Comparison of ENCODE assay signal across 8 cellular contexts in genomic region chr9:72871685-72872084, GRCh38.
DNase-seq lines count a peak whose midpoint lies in the region; ATAC-seq, FAIRE-seq and TF ChIP-seq lines count a peak whose summit lies in the region.

No MANE protein-coding gene starts in this region.

- no peaks in the 10 kb centered on the region for H3K79me2 ChIP-seq in KMS-11 (ENCODE audit: insufficient read depth, low read depth)
- no peaks in the 10 kb centered on the region for H3K79me2 ChIP-seq in mammary epithelial cell (ENCODE audit: insufficient read depth, low read length)

- no peaks in the 10 kb centered on the region for H3K36me3 ChIP-seq in KMS-11 (ENCODE audit: insufficient read depth)
- H3K36me3 ChIP-seq in mammary epithelial cell (ENCODE audit: insufficient read depth, low read length), result no peaks in the 10 kb centered on the region

- no peaks in the 10 kb centered on the region for H3K9me3 ChIP-seq in mammary epithelial cell (replicated peaks; ENCODE audit: insufficient read depth, low read length)

- H3K27ac ChIP-seq in KMS-11 (no peak overlapping the region), mammary epithelial cell (ENCODE audit: insufficient read depth, low read depth, low read length) (no peak overlapping the region)

- H3K36me3 Mint-ChIP-seq in mesothelial cell of epicardium, result peaks cover 6% of the 10 kb centered on the region
- no peaks in the 10 kb centered on the region for H3K36me3 Mint-ChIP-seq in activated naive CD8-positive, alpha-beta T cell treated with anti-CD3 and anti-CD28 coated beads for 36 hours

- H3K4me3 ChIP-seq in KMS-11 (IDR thresholded peaks at IDR 0.05; ENCODE audit: insufficient read depth, low read depth, low read length), result no peak overlapping the region
- no peak overlapping the region for H3K4me3 ChIP-seq in mammary epithelial cell (replicated peaks in 1 of 3; ENCODE audit: insufficient read depth in 1 of 3, low read depth in 2 of 3, low read length in 3 of 3)

- H3K27me3 Mint-ChIP-seq in mesothelial cell of epicardium (ENCODE audit: low read depth), result peaks cover 1% of the 10 kb centered on the region
- peaks cover 12% of the 10 kb centered on the region for H3K27me3 Mint-ChIP-seq in activated naive CD8-positive, alpha-beta T cell treated with anti-CD3 and anti-CD28 coated beads for 36 hours

- H2AFZ ChIP-seq in KMS-11 (ENCODE audit: low read depth) (no peak overlapping the region), mammary epithelial cell (ENCODE audit: low read depth, low read length) (no peak overlapping the region)

- H3K27me3 ChIP-seq in KMS-11 (ENCODE audit: insufficient read depth, low read depth) (no peaks in the 10 kb centered on the region), mammary epithelial cell (ENCODE audit: insufficient read depth, low read length) (no peaks in the 10 kb centered on the region)

- H3K9ac ChIP-seq in KMS-11 (no peak overlapping the region), mammary epithelial cell (ENCODE audit: insufficient read depth, low read length) (no peak overlapping the region)

- H3K4me3 Mint-ChIP-seq in mesothelial cell of epicardium, result no peak overlapping the region
- H3K4me3 Mint-ChIP-seq in activated naive CD8-positive, alpha-beta T cell treated with anti-CD3 and anti-CD28 coated beads for 36 hours, result no peak overlapping the region

- peaks cover 10% of the 10 kb centered on the region for H3K4me1 ChIP-seq in KMS-11 (ENCODE audit: low read depth, poor library complexity, severe bottlenecking)
- no peaks in the 10 kb centered on the region for H3K4me1 ChIP-seq in mammary epithelial cell (ENCODE audit: insufficient read depth, low read length)

- in situ Hi-C loops in mammary epithelial cell (cut with MboI; ENCODE audit: low sequenced_read_pairs in 2 of 2), result no loop called here

- TF ChIP-seq CTCF in KMS-11 (conservative IDR thresholded peaks at IDR 0.05; ENCODE audit: low read depth, low read length), result peak; percentile 51
- peak; percentile 19 to 52 for TF ChIP-seq CTCF in mammary epithelial cell (conservative IDR thresholded peaks at IDR 0.05 in 1 of 2, IDR thresholded peaks at IDR 0.05 in 1 of 2; ENCODE audit: extremely low read depth in 1 of 2, insufficient read depth in 1 of 2, low read depth in 1 of 2, low read length in 2 of 2)
- peak; percentile 44 for TF ChIP-seq CTCF in mesothelial cell of epicardium (IDR thresholded peaks at IDR 0.05; ENCODE audit: unreplicated experiment)

- FAIRE-seq in GM12891 (lab: Jason Lieb, UNC), result no peak

- intact Hi-C loops in mammary epithelial cell (cut with micrococcal nuclease), result loop anchor here (1.0 to 2.0 kb wide), 4 partner anchors 89 to 313 kb away; no protein-coding TSS in a partner anchor

- no peak for ATAC-seq in HG03196 (IDR thresholded peaks at IDR 0.05; ENCODE audit: unreplicated experiment)

- TF ChIP-seq POLR2A in GM12891 (IDR thresholded peaks at IDR 0.05; ENCODE audit: low read depth, low read length), result no peak

- H3K4me1 Mint-ChIP-seq in mesothelial cell of epicardium, result peaks cover 23% of the 10 kb centered on the region
- H3K4me1 Mint-ChIP-seq in activated naive CD8-positive, alpha-beta T cell treated with anti-CD3 and anti-CD28 coated beads for 36 hours, result no peaks in the 10 kb centered on the region

- H4K20me1 ChIP-seq in KMS-11 (ENCODE audit: insufficient read depth), result no peaks in the 10 kb centered on the region
- H4K20me1 ChIP-seq in mammary epithelial cell (ENCODE audit: insufficient read depth, low read length), result no peaks in the 10 kb centered on the region

- 9% methylated on average over 3 of the region's 3 CpGs for WGBS in mammary epithelial cell (ENCODE audit: low coverage, missing lambda C conversion rate)

- no TSS peak for BruUV-seq in mammary epithelial cell (replicated peaks; lab: Mats Ljungman, UMichigan)

- H3K9me3 Mint-ChIP-seq in mesothelial cell of epicardium, result peaks cover 12% of the 10 kb centered on the region
- H3K9me3 Mint-ChIP-seq in activated naive CD8-positive, alpha-beta T cell treated with anti-CD3 and anti-CD28 coated beads for 36 hours, result peaks cover 4% of the 10 kb centered on the region

- no peak overlapping the region for H3K27ac Mint-ChIP-seq in mesothelial cell of epicardium
- H3K27ac Mint-ChIP-seq in activated naive CD8-positive, alpha-beta T cell treated with anti-CD3 and anti-CD28 coated beads for 36 hours, result no peak overlapping the region

- CTCF ChIA-PET in mammary epithelial cell (lab: Charles Lee; ENCODE audit: low non-redundant PET), result interaction anchor here (0.6 to 0.7 kb wide), 2 partner anchors 151 to 209 kb away, joined by 3 to 6 read pairs; no protein-coding TSS in a partner anchor

- H3K4me2 ChIP-seq in KMS-11 (no peak overlapping the region), mammary epithelial cell (ENCODE audit: insufficient read depth, low read depth, low read length) (peak overlapping the region; percentile 61)

- dilution Hi-C loops in mammary epithelial cell (cut with HindIII; ENCODE audit: low sequenced_read_pairs), result no loop called here

- DNase-seq in AG20443 (ENCODE audit: low spot score), result peak; percentile 21
- peak; percentile 21 for DNase-seq in mammary epithelial cell
- no peak for DNase-seq in mesothelial cell of epicardium (ENCODE audit: low spot score in 2 of 2, unreplicated experiment in 2 of 2)
- DNase-seq in activated naive CD8-positive, alpha-beta T cell treated with anti-CD3 and anti-CD28 coated beads for 36 hours, result no peak
- no peak for DNase-seq in GM12891 (ENCODE audit: insufficient read length, low spot score)
- DNase-seq in globus pallidus (ENCODE audit: low spot score), result no peak

TF ChIP-seq in GM12891, 5 proteins besides CTCF, POLR2A, EP300 and RAD21:
- no peak for TF ChIP-seq SPI1 (IDR thresholded peaks at IDR 0.05; ENCODE audit: low read depth, low read length)
- no peak for TF ChIP-seq POLR2AphosphoS5 (IDR thresholded peaks at IDR 0.05; ENCODE audit: low read depth, low read length)
- no peak for TF ChIP-seq TAF1 (IDR thresholded peaks at IDR 0.05; ENCODE audit: low read depth, low read length)
- TF ChIP-seq PAX5 (IDR thresholded peaks at IDR 0.05; ENCODE audit: insufficient read depth, low read length, severe bottlenecking), result no peak
- no peak for TF ChIP-seq POU2F2 (IDR thresholded peaks at IDR 0.05; ENCODE audit: low read depth, low read length)

Comparison
In these comparisons a context has a peak if more than half of its experiments do, and no peak if none do; other contexts are left out.
1. DNase-seq: peak in AG20443 (single experiment) and mammary epithelial cell (single experiment); none in mesothelial cell of epicardium (0 of 2), activated naive CD8-positive, alpha-beta T cell treated with anti-CD3 and anti-CD28 coated beads for 36 hours (single experiment), GM12891 (single experiment) and globus pallidus (single experiment).
2. Peak in every context shown above with its lines, with median percentiles within 50 percentile points of each other: CTCF ChIP-seq.